20 cellular contexts compared by ENCODE assay signal in genomic region chr6:136640132-136640915, GRCh38.
DNase-seq lines count a peak whose midpoint lies in the region; ATAC-seq and TF ChIP-seq lines count a peak whose summit lies in the region.
"Had no signal": no experiment of that assay in that cellular context is flagged by ENCODE, and none has a peak within 500 bp of the region (broad histone marks: within the 10 kb centered on the region; RNA-seq: fewer than 3 reads in every experiment).

No MANE protein-coding gene starts in this region.

- H3K56ac ChIP-seq in IMR-90 (ENCODE audit: extremely low read depth, insufficient read depth, low read length) (no peak overlapping the region), mesendoderm (ENCODE audit: low read length) (no peak overlapping the region)

- no peak for TF ChIP-seq RAD21 in IMR-90 (IDR thresholded peaks at IDR 0.05; ENCODE audit: low read length)

- no peak for ATAC-seq in CD4-positive, CD25-positive, alpha-beta regulatory T cell (ENCODE audit: low read depth in 2 of 2)
- ATAC-seq in IMR-90 (ENCODE audit: low read depth) = peak; percentile 56
- ATAC-seq: activated naive CD8-positive, alpha-beta T cell treated with anti-CD3 and anti-CD28 coated beads, Interleukin-2, amount 50 U/mL, for 24 hours; activated T-cell treated with anti-CD3 and anti-CD28 coated beads, Interleukin-2, amount 50 U/mL, for 4 hours; upper lobe of right lung had no signal

- H2BK20ac ChIP-seq in IMR-90 (ENCODE audit: low read depth, low read length) = no peak overlapping the region; the same call in 1 of the 2 replicates

- H3K36me3 Mint-ChIP-seq in CD4-positive, CD25-positive, alpha-beta regulatory T cell = peaks cover 36% of the 10 kb centered on the region
- H3K36me3 Mint-ChIP-seq in endodermal cell (ENCODE audit: low read depth) = no peaks in the 10 kb centered on the region

- CTCF ChIA-PET in IMR-90 (lab: Yijun Ruan, JAX) = interaction anchor here (0.9 to 2.4 kb wide), 3 partner anchors 100 to 154 kb away, joined by 3 to 12 read pairs (median 3); partner anchors contain the start of gene MAP3K5

- H3K4ac ChIP-seq in IMR-90 (ENCODE audit: low read depth, low read length) = no peak overlapping the region
- no peak overlapping the region for H3K4ac ChIP-seq in mesendoderm (ENCODE audit: low read depth, low read length)

- no peak overlapping the region for H3K4me3 ChIP-seq in CD4-positive, CD25-positive, alpha-beta regulatory T cell (ENCODE audit: low read depth, low read length)
- H3K4me3 ChIP-seq in IMR-90 (ENCODE audit: insufficient read depth, low read depth, low read length) (no peak overlapping the region), endodermal cell (ENCODE audit: low read length) (no peak overlapping the region), mesendoderm (ENCODE audit: low read length) (no peak overlapping the region), spleen (no peak overlapping the region)
- H3K4me3 ChIP-seq: BLaER1 treated with 17β-estradiol and CSF1 and Interleukin-3, amounts not matched to agents 10 nM and 100 nM; upper lobe of right lung had no signal

- H3K4me2 ChIP-seq in IMR-90 (ENCODE audit: low read depth, low read length) (no peak overlapping the region), mesendoderm (ENCODE audit: low read length) (no peak overlapping the region)

- H3K23ac ChIP-seq in IMR-90 (ENCODE audit: low read depth, low read length) (0 out of 2 replicates have a peak overlapping the region, but pooled peaks have one; percentile 2), mesendoderm (ENCODE audit: low read length) (no peak overlapping the region)

- H4K5ac ChIP-seq in IMR-90 (ENCODE audit: low read depth, low read length) (no peak overlapping the region), mesendoderm (ENCODE audit: low read length) (no peak overlapping the region)

- dilution Hi-C loops in IMR-90 (cut with HindIII; ENCODE audit: low sequenced_read_pairs, unreplicated experiment) = no loop called here

- BruUV-seq in IMR-90 (replicated peaks; lab: Mats Ljungman, UMichigan) = no TSS peak

- no peak overlapping the region for H3K27ac ChIP-seq in CD4-positive, CD25-positive, alpha-beta regulatory T cell (ENCODE audit: insufficient read depth, low read length, poor library complexity, severe bottlenecking)
- H3K27ac ChIP-seq in IMR-90 (ENCODE audit: insufficient read depth, low read length) (no peak overlapping the region), endodermal cell (ENCODE audit: low read depth, low read length) (no peak overlapping the region), mesendoderm (ENCODE audit: low read depth, low read length) (no peak overlapping the region), spleen (no peak overlapping the region)
- H3K27ac ChIP-seq: BLaER1 treated with 17β-estradiol and CSF1 and Interleukin-3, amounts not matched to agents 10 nM and 100 nM; RWPE1; upper lobe of right lung had no signal

- WGBS in IMR-90 (ENCODE audit: extremely low coverage in 2 of 2, insufficient read length in 1 of 2), 2 experiments = no CpG with 5 or more reads among the region's 5 CpGs
- WGBS in endodermal cell (ENCODE audit: insufficient coverage in 1 of 2, insufficient read length in 1 of 2), 2 experiments = 61 to 65% methylated on average over 5 of the region's 5 CpGs
- WGBS in mesendoderm (ENCODE audit: extremely low coverage, insufficient coverage, low lambda C conversion rate) = no CpG with 5 or more reads among the region's 5 CpGs
- whole genome bisulfite sequencing in spleen, 5 donors = 88 to 94% (median 89%) methylated on average over 5 of the region's 5 CpGs

- no peaks in the 10 kb centered on the region for H3K9me3 Mint-ChIP-seq in CD4-positive, CD25-positive, alpha-beta regulatory T cell
- no peaks in the 10 kb centered on the region for H3K9me3 Mint-ChIP-seq in endodermal cell
- H3K9me3 Mint-ChIP-seq: activated naive CD8-positive, alpha-beta T cell treated with anti-CD3 and anti-CD28 coated beads, Interleukin-2, amount 50 U/mL, for 24 hours; activated T-cell treated with anti-CD3 and anti-CD28 coated beads, Interleukin-2, amount 50 U/mL, for 4 hours; dendritic cell treated with granulocyte-macrophage colony-stimulating factor and Interleukin-4, amounts not matched to agents 40 ng/mL and 50 ng/mL, for 4 days; IgD-negative memory B cell had no signal

- H2BK120ac ChIP-seq in IMR-90 (ENCODE audit: low read depth, low read length) (no peak overlapping the region), mesendoderm (ENCODE audit: low read depth, low read length) (no peak overlapping the region)

- intact Hi-C loops in IMR-90 (cut with micrococcal nuclease) (no loop called here), spleen (cut with DNase I; ENCODE audit: low total_unique reads) (no loop called here)

- H3K4me1 ChIP-seq in CD4-positive, CD25-positive, alpha-beta regulatory T cell (ENCODE audit: control insufficient read depth, insufficient read depth, low read length, poor library complexity, severe bottlenecking) = no peaks in the 10 kb centered on the region
- H3K4me1 ChIP-seq in IMR-90 (ENCODE audit: control insufficient read depth, insufficient read depth, low read length) = peaks cover 7% of the 10 kb centered on the region
- H3K4me1 ChIP-seq in endodermal cell (ENCODE audit: control insufficient read depth, insufficient read depth, low read length) = no peaks in the 10 kb centered on the region
- peaks cover 3% of the 10 kb centered on the region for H3K4me1 ChIP-seq in mesendoderm (ENCODE audit: control insufficient read depth, low read depth, low read length)
- peaks cover 0 to 26% (median 6%) of the 10 kb centered on the region in 6 donors for H3K4me1 ChIP-seq in spleen

- no peak overlapping the region for H2AK9ac ChIP-seq in IMR-90 (replicated peaks; ENCODE audit: low read depth, low read length, poor library complexity)

- peaks cover 55% of the 10 kb centered on the region for H3K36me3 ChIP-seq in CD4-positive, CD25-positive, alpha-beta regulatory T cell (ENCODE audit: control insufficient read depth, insufficient read depth, low read length)
- H3K36me3 ChIP-seq in IMR-90 (ENCODE audit: control insufficient read depth, insufficient read depth, low read length) (peaks cover 13% of the 10 kb centered on the region), endodermal cell (ENCODE audit: control insufficient read depth, insufficient read depth, low read length) (no peaks in the 10 kb centered on the region), mesendoderm (ENCODE audit: control insufficient read depth, insufficient read depth, low read length) (no peaks in the 10 kb centered on the region), spleen (peaks cover 0 to 75% (median 20%) of the 10 kb centered on the region in 6 donors)

- H4K8ac ChIP-seq in IMR-90 (ENCODE audit: low read depth in 2 of 2, low read length in 2 of 2) (no peak overlapping the region), mesendoderm (ENCODE audit: low read depth, low read length) (no peak overlapping the region)

- POLR2A ChIA-PET in IMR-90 (lab: Charles Lee; ENCODE audit: unreplicated experiment) = interaction anchor here (1.0 kb wide), 1 partner anchor 152 kb away, joined by 6 read pairs; the partner anchor contains the start of gene MAP3K5

- no peaks in the 10 kb centered on the region for H3K27me3 ChIP-seq in CD4-positive, CD25-positive, alpha-beta regulatory T cell (ENCODE audit: control insufficient read depth, insufficient read depth, low read length)
- H3K27me3 ChIP-seq in IMR-90 (ENCODE audit: control insufficient read depth, insufficient read depth, low read length) = no peaks in the 10 kb centered on the region
- H3K27me3 ChIP-seq in endodermal cell (ENCODE audit: control insufficient read depth, insufficient read depth, low read length, poor library complexity, severe bottlenecking) = no peaks in the 10 kb centered on the region
- no peaks in the 10 kb centered on the region for H3K27me3 ChIP-seq in mesendoderm (ENCODE audit: insufficient read depth, low read length, poor library complexity)
- H3K27me3 ChIP-seq in spleen (replicated peaks in 1 of 7) = no peaks in the 10 kb centered on the region
- H3K27me3 ChIP-seq: BLaER1 treated with 17β-estradiol and CSF1 and Interleukin-3, amounts not matched to agents 10 nM and 100 nM; upper lobe of right lung had no signal

- no peak overlapping the region for H3K14ac ChIP-seq in IMR-90 (replicated peaks; ENCODE audit: low read depth, low read length)

- TF ChIP-seq POLR2A in IMR-90 (IDR thresholded peaks at IDR 0.05; ENCODE audit: low read depth, low read length) = no peak
- TF ChIP-seq POLR2A in spleen (IDR thresholded peaks at IDR 0.05) = no peak

- H2AFZ ChIP-seq in IMR-90 (replicated peaks; ENCODE audit: low read length, poor library complexity) = no peak overlapping the region

- H3K9me3 ChIP-seq in CD4-positive, CD25-positive, alpha-beta regulatory T cell (ENCODE audit: control insufficient read depth in 2 of 2, low read length in 2 of 2) = no peaks in the 10 kb centered on the region
- no peaks in the 10 kb centered on the region for H3K9me3 ChIP-seq in IMR-90 (ENCODE audit: control insufficient read depth, insufficient read depth, low read length)
- no peaks in the 10 kb centered on the region for H3K9me3 ChIP-seq in endodermal cell (ENCODE audit: control insufficient read depth, low read length)
- no peaks in the 10 kb centered on the region for H3K9me3 ChIP-seq in spleen
- H3K9me3 ChIP-seq: BLaER1 treated with 17β-estradiol and CSF1 and Interleukin-3, amounts not matched to agents 10 nM and 100 nM; upper lobe of right lung had no signal

- H2BK15ac ChIP-seq in IMR-90 (ENCODE audit: low read depth, low read length) (no peak overlapping the region), mesendoderm (replicated peaks; ENCODE audit: low read depth) (no peak overlapping the region)

- no peak for TF ChIP-seq CTCF in IMR-90 (conservative IDR thresholded peaks at IDR 0.05; ENCODE audit: low read depth, low read length)
- TF ChIP-seq CTCF in endodermal cell (conservative IDR thresholded peaks at IDR 0.05) = no peak
- TF ChIP-seq CTCF in spleen (IDR thresholded peaks at IDR 0.05 in 8 of 11, conservative IDR thresholded peaks at IDR 0.05 in 3 of 11) = no peak

- H3K4me3 Mint-ChIP-seq in CD4-positive, CD25-positive, alpha-beta regulatory T cell = no peak overlapping the region
- H3K4me3 Mint-ChIP-seq in endodermal cell = no peak overlapping the region
- H3K4me3 Mint-ChIP-seq: activated naive CD8-positive, alpha-beta T cell treated with anti-CD3 and anti-CD28 coated beads, Interleukin-2, amount 50 U/mL, for 24 hours; activated T-cell treated with anti-CD3 and anti-CD28 coated beads, Interleukin-2, amount 50 U/mL, for 4 hours; dendritic cell treated with granulocyte-macrophage colony-stimulating factor and Interleukin-4, amounts not matched to agents 40 ng/mL and 50 ng/mL, for 4 days; IgD-negative memory B cell had no signal

- peak overlapping the region; percentile 27 for H2BK5ac ChIP-seq in IMR-90 (ENCODE audit: low read depth, low read length, poor library complexity, severe bottlenecking)
- no peak overlapping the region for H2BK5ac ChIP-seq in mesendoderm (ENCODE audit: low read length)

- H3K4me1 Mint-ChIP-seq in CD4-positive, CD25-positive, alpha-beta regulatory T cell = peaks cover 1 to 10% (median 6%) of the 10 kb centered on the region in 4 donors
- peaks cover 21% of the 10 kb centered on the region for H3K4me1 Mint-ChIP-seq in endodermal cell
- H3K4me1 Mint-ChIP-seq: activated naive CD8-positive, alpha-beta T cell treated with anti-CD3 and anti-CD28 coated beads, Interleukin-2, amount 50 U/mL, for 24 hours had no signal

- in situ Hi-C loops in IMR-90 (cut with MboI; ENCODE audit: low sequenced_read_pairs) = no loop called here

- no peak for DNase-seq in CD4-positive, CD25-positive, alpha-beta regulatory T cell
- peak; percentile 82 for DNase-seq in IMR-90
- peak; percentile 75 for DNase-seq in endodermal cell
- DNase-seq in mesendoderm = peak; percentile 62
- DNase-seq in DMS79 (lab: John Stamatoyannopoulos, UW) = no peak
- DNase-seq in inferior parietal cortex (ENCODE audit: extremely low spot score) = no peak
- no peak for DNase-seq in spleen
- no peak for DNase-seq in RPMI8226
- DNase-seq: activated naive CD8-positive, alpha-beta T cell treated with anti-CD3 and anti-CD28 coated beads, Interleukin-2, amount 50 U/mL, for 24 hours; activated T-cell treated with anti-CD3 and anti-CD28 coated beads, Interleukin-2, amount 50 U/mL, for 4 hours; foreskin melanocyte; NCI-H1417 treated with DMSO at 0.1 percent for 48 hours; NCI-H510A treated with DMSO at 0.1 percent for 48 hours; stimulated activated CD4-positive, alpha-beta T cell treated with anti-CD3 and anti-CD28 coated beads, Interleukin-1b, Interleukin-23, amount 100 ng/mL, for 48 hours; upper lobe of right lung had no signal

- H3K27ac Mint-ChIP-seq in CD4-positive, CD25-positive, alpha-beta regulatory T cell = peak overlapping the region in 2 of 3 donors; percentile 84 to 85
- peak overlapping the region; percentile 80 for H3K27ac Mint-ChIP-seq in endodermal cell
- H3K27ac Mint-ChIP-seq: activated naive CD8-positive, alpha-beta T cell treated with anti-CD3 and anti-CD28 coated beads, Interleukin-2, amount 50 U/mL, for 24 hours; dendritic cell treated with granulocyte-macrophage colony-stimulating factor and Interleukin-4, amounts not matched to agents 40 ng/mL and 50 ng/mL, for 4 days; IgD-negative memory B cell; progenitor cell of endocrine pancreas had no signal

- H3K9me1 ChIP-seq in IMR-90 (ENCODE audit: insufficient read depth, low read length) = peaks cover 7% of the 10 kb centered on the region; the same call in 1 of the 2 replicates

- H3K79me2 ChIP-seq in mesendoderm (ENCODE audit: control insufficient read depth, insufficient read depth, low read length) = no peaks in the 10 kb centered on the region

- H3K18ac ChIP-seq in IMR-90 (ENCODE audit: low read depth, low read length) = no peak overlapping the region
- no peak overlapping the region for H3K18ac ChIP-seq in mesendoderm (ENCODE audit: low read length)

- H3K27me3 Mint-ChIP-seq in CD4-positive, CD25-positive, alpha-beta regulatory T cell = no peaks in the 10 kb centered on the region
- no peaks in the 10 kb centered on the region for H3K27me3 Mint-ChIP-seq in endodermal cell (ENCODE audit: insufficient read depth)
- H3K27me3 Mint-ChIP-seq: activated naive CD8-positive, alpha-beta T cell treated with anti-CD3 and anti-CD28 coated beads, Interleukin-2, amount 50 U/mL, for 24 hours; dendritic cell treated with granulocyte-macrophage colony-stimulating factor and Interleukin-4, amounts not matched to agents 40 ng/mL and 50 ng/mL, for 4 days; IgD-negative memory B cell had no signal

- H4K20me1 ChIP-seq in IMR-90 (ENCODE audit: insufficient read depth, low read length) = no peaks in the 10 kb centered on the region
- H4K20me1 ChIP-seq: BLaER1 treated with 17β-estradiol and CSF1 and Interleukin-3, amounts not matched to agents 10 nM and 100 nM had no signal

- H3K79me1 ChIP-seq in IMR-90 (ENCODE audit: low read depth in 1 of 2, low read length in 2 of 2) = peaks cover 7 to 24% of the 10 kb centered on the region in 2 experiments; a peak in 3 of 4 replicates
- no peaks in the 10 kb centered on the region for H3K79me1 ChIP-seq in mesendoderm (ENCODE audit: low read length)

- no peak overlapping the region for H2AK5ac ChIP-seq in IMR-90 (ENCODE audit: low read depth, low read length)
- H2AK5ac ChIP-seq in mesendoderm (ENCODE audit: low read length) = no peak overlapping the region

- no peak overlapping the region for H3K9ac ChIP-seq in IMR-90 (ENCODE audit: low read depth, low read length)
- H3K9ac ChIP-seq in endodermal cell (ENCODE audit: extremely low read depth, low read length, poor library complexity, severe bottlenecking) = no peak overlapping the region
- no peak overlapping the region for H3K9ac ChIP-seq in mesendoderm (ENCODE audit: low read length)
- H3K9ac ChIP-seq: BLaER1 treated with 17β-estradiol and CSF1 and Interleukin-3, amounts not matched to agents 10 nM and 100 nM had no signal

- no peak overlapping the region for H4K91ac ChIP-seq in IMR-90 (ENCODE audit: insufficient read depth, low read depth, low read length)

Comparison
In these comparisons a context has a peak if more than half of its experiments do, and no peak if none do; other contexts are left out.
1. DNase-seq: peak in IMR-90 (single experiment), endodermal cell (single experiment) and mesendoderm (single experiment); none in CD4-positive, CD25-positive, alpha-beta regulatory T cell (0 of 3), DMS79 (single experiment), inferior parietal cortex (single experiment), spleen (single experiment) and RPMI8226 (single experiment).